8 cellular contexts compared by ENCODE assay signal in the genomic region with DNA sequence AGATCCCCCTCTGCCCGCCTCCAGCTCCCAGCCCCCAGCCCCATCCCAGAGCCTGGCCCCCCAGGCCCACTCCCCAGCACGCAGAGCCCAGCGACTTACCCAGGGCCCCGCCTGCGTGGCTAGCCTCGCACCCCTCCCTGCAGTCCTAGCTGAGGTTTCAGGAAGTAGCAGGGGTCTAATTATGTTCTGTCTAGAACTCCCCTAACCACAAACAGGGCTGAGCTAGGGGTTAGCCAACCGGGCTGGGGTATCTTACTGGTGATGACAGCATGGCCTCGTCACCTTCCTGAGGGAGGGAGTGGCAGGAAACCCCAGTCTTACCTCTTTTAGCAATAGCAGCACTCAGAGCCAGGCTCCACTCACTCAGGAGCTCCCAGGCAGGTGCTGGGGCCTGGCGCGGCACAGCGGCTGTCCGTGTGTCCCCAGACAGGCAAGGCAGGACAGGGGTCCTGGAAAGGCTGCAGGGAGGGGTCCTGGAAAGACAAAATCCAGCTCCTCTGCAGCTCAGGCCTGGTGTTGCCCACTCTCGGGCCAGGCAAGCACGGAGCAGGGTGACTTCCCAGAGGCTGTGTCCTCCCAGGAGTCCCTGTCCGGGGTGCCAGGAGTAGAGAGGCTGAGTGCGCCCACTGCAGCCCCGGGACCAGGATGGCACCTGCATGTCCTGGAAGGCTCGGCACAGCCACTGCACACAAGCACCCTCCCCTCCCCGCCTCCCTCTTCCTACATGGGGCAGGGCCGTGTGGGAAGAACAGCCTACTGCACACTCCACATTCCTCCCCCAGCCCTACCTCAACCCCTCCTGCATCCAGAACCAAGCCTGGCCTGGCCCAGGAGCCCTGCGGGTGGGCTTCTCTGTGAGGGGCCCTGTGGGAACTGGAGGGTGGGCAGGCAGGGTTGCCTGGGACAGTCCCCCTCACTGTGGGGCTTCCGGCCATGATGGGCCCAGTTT. TPM values are rescaled to one million over a fixed set of nuclear protein-coding genes. Genes with fewer than 3 reads are reported as not detected.
DNase-seq lines count a peak whose midpoint lies in the region; ATAC-seq and TF ChIP-seq lines count a peak whose summit lies in the region.

A gene with protein sequence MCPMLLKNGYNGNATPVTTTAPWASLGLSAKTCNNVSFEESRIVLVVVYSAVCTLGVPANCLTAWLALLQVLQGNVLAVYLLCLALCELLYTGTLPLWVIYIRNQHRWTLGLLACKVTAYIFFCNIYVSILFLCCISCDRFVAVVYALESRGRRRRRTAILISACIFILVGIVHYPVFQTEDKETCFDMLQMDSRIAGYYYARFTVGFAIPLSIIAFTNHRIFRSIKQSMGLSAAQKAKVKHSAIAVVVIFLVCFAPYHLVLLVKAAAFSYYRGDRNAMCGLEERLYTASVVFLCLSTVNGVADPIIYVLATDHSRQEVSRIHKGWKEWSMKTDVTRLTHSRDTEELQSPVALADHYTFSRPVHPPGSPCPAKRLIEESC (minus strand): TSS at position 151 of the 949 bp plus-strand sequence. CDS start 10,010 bp downstream, outside the sequence.

- no CpG with 5 or more reads among the region's 22 CpGs for WGBS in H9 (ENCODE audit: extremely low coverage, insufficient read length, low lambda C conversion rate)
- WGBS in right cardiac atrium: 60% methylated on average over 22 of the region's 22 CpGs

- peaks cover 4 to 8% of the 10 kb centered on the region in 2 experiments; a peak in 2 of 4 replicates for H3K4me1 Mint-ChIP-seq in H9

- H3T11ph ChIP-seq in H9 (ENCODE audit: low read length): no peak within 1 kb of the TSS

- H3K27ac ChIP-seq in H9 (ENCODE audit: insufficient read length, low read depth, low read length) (no peak within 1 kb of the TSS), right cardiac atrium (ENCODE audit: low read length) (no peak within 1 kb of the TSS)

- no peaks in the 10 kb centered on the region for H3K9me3 Mint-ChIP-seq in H9

- peak; percentile 4 to 41 for ATAC-seq in right cardiac atrium

- H3K27me3 ChIP-seq in H9 (ENCODE audit: insufficient read depth, low read length) (no peaks in the 10 kb centered on the region), right cardiac atrium (ENCODE audit: control insufficient read depth, insufficient read depth) (no peaks in the 10 kb centered on the region)

- intact Hi-C loops in right cardiac atrium (cut with DNase I): no loop called here

- no peak within 1 kb of the TSS for H3K4me3 ChIP-seq in right cardiac atrium (ENCODE audit: low read length)

- H3K18ac ChIP-seq in H9 (ENCODE audit: insufficient read length, low read depth, low read length): no peak within 1 kb of the TSS

- H3K9ac ChIP-seq in H9 (ENCODE audit: extremely low read depth, insufficient read length, low read length): no peak within 1 kb of the TSS

- no peak within 1 kb of the TSS; a peak in 1 of 5 replicates for H3K4me3 Mint-ChIP-seq in H9

- H2BK20ac ChIP-seq in H9 (ENCODE audit: low read depth, low read length, poor library complexity, severe bottlenecking): no peak within 1 kb of the TSS

- no peak within 1 kb of the TSS for H2BK120ac ChIP-seq in H9 (ENCODE audit: low read depth, low read length, poor library complexity, severe bottlenecking)

- no peak within 1 kb of the TSS for H4K91ac ChIP-seq in H9 (ENCODE audit: insufficient read length, low read depth, low read length)

- H3K79me2 ChIP-seq in H9 (ENCODE audit: insufficient read depth, low read length): no peaks in the 10 kb centered on the region

- H2BK15ac ChIP-seq in H9 (ENCODE audit: low read depth, low read length): no peak within 1 kb of the TSS

- H4K20me1 ChIP-seq in H9 (ENCODE audit: control insufficient read depth, insufficient read depth, insufficient read length): no peaks in the 10 kb centered on the region

- H4K8ac ChIP-seq in H9 (replicated peaks; ENCODE audit: insufficient read length, low read depth, low read length): no peak within 1 kb of the TSS

- no peaks in the 10 kb centered on the region for H3K79me1 ChIP-seq in H9 (ENCODE audit: insufficient read depth, low read depth, low read length, poor library complexity, severe bottlenecking)

- H4K5ac ChIP-seq in H9 (ENCODE audit: insufficient read length, low read depth, low read length): no peak within 1 kb of the TSS

- H3K23ac ChIP-seq in H9 (ENCODE audit: insufficient read length, low read depth, low read length): no peak within 1 kb of the TSS

- no peak within 1 kb of the TSS; a peak in 1 of 7 replicates for H3K27ac Mint-ChIP-seq in H9

- H2BK5ac ChIP-seq in H9 (ENCODE audit: insufficient read length, low read length): no peak within 1 kb of the TSS

- H3K9me3 ChIP-seq in H9 (ENCODE audit: control insufficient read depth, low read depth, low read length): no peaks in the 10 kb centered on the region
- H3K9me3 ChIP-seq in right cardiac atrium (ENCODE audit: control insufficient read depth, low read length): no peaks in the 10 kb centered on the region

- no peak within 1 kb of the TSS for H2AFZ ChIP-seq in H9 (ENCODE audit: low read length)

- no peak within 1 kb of the TSS for H3K4ac ChIP-seq in H9 (ENCODE audit: low read depth, low read length)

- H3K4me2 ChIP-seq in H9 (ENCODE audit: insufficient read depth, insufficient read length, low read length): no peak within 1 kb of the TSS

- H3K23me2 ChIP-seq in H9 (ENCODE audit: insufficient read length, low read depth, low read length, poor library complexity, severe bottlenecking): no peaks in the 10 kb centered on the region

- no peak within 1 kb of the TSS for H2BK12ac ChIP-seq in H9 (ENCODE audit: insufficient read length, low read depth, low read length)

- peaks cover 12% of the 10 kb centered on the region for H3K27me3 Mint-ChIP-seq in H9 (ENCODE audit: low read depth)

- peak; percentile 44 for DNase-seq in ELR (ENCODE audit: low read depth)
- DNase-seq in H9: peak; percentile 28
- peak; percentile 100 for DNase-seq in NOMO-1 treated with DMSO at 0.1 percent for 48 hours (lab: John Stamatoyannopoulos, UW; ENCODE audit: unreplicated experiment)
- DNase-seq in activated T-cell treated with anti-CD3 and anti-CD28 coated beads, Interleukin-2, amount 50 U/mL, for 1 hour: peak; percentile 86
- DNase-seq in right cardiac atrium: peak; percentile 15 to 71 (median 67)
- peak; percentile 62 to 83 (median 80) for DNase-seq in stimulated activated CD4-positive, alpha-beta T cell treated with anti-CD3 and anti-CD28 coated beads, TNF-alpha, amount 100 ng/mL, for 24 hours (ENCODE audit: low read depth in 3 of 3)
- DNase-seq in H4 (ENCODE audit: low spot score): no peak
- no peak for DNase-seq in SHP77 treated with DMSO at 0.1 percent for 48 hours (lab: John Stamatoyannopoulos, UW)

- no peak for TF ChIP-seq CTCF in H9 (conservative IDR thresholded peaks at IDR 0.05)

- H2AK5ac ChIP-seq in H9 (ENCODE audit: insufficient read length, low read length): no peak within 1 kb of the TSS

- H3K36me3 Mint-ChIP-seq in H9 (ENCODE audit: insufficient read depth in 1 of 3, low read depth in 3 of 3): no peaks in the 10 kb centered on the region

- no peak within 1 kb of the TSS for H3K56ac ChIP-seq in H9 (ENCODE audit: insufficient read length, low read depth, low read length)

- no peak within 1 kb of the TSS; the same call in 1 of the 2 replicates for H3K14ac ChIP-seq in H9 (ENCODE audit: insufficient read depth, low read length)

- no peaks in the 10 kb centered on the region for H3K4me1 ChIP-seq in H9 (ENCODE audit: insufficient read depth, low read length)
- H3K4me1 ChIP-seq in right cardiac atrium (ENCODE audit: control insufficient read depth, insufficient read depth, low read length): peaks cover 6% of the 10 kb centered on the region

RNA-seq across cellular contexts. Expression of the gene that starts here (rescaled TPM):
- 0.20 and 0.24 TPM in 2 replicates for total RNA-seq in H9 (2021)
- total RNA-seq in right cardiac atrium: under 1 TPM; 0.62 to 0.80 (median 0.73) TPM
- 0.32 TPM for polyA plus RNA-seq in right cardiac atrium
- total RNA-seq in H4 (2014; rRNA removed; shearing (Covaris generic)): 0.10 TPM in 1 of 2 replicates, not detected in the other

Comparison
In these comparisons a context has a peak if more than half of its experiments do, and no peak if none do; other contexts are left out.
1. Peak in DNase-seq in H9; RNA of the gene not detected or under 1 TPM.
2. Peak in DNase-seq and ATAC-seq in right cardiac atrium; RNA of the gene not detected or under 1 TPM.
3. DNase-seq: peak in ELR (single experiment), NOMO-1 treated with DMSO at 0.1 percent for 48 hours (single experiment), activated T-cell treated with anti-CD3 and anti-CD28 coated beads, Interleukin-2, amount 50 U/mL, for 1 hour (single experiment) and stimulated activated CD4-positive, alpha-beta T cell treated with anti-CD3 and anti-CD28 coated beads, TNF-alpha, amount 100 ng/mL, for 24 hours (3 of 3); none in H4 (single experiment) and SHP77 treated with DMSO at 0.1 percent for 48 hours (single experiment).